In the genomic region with DNA sequence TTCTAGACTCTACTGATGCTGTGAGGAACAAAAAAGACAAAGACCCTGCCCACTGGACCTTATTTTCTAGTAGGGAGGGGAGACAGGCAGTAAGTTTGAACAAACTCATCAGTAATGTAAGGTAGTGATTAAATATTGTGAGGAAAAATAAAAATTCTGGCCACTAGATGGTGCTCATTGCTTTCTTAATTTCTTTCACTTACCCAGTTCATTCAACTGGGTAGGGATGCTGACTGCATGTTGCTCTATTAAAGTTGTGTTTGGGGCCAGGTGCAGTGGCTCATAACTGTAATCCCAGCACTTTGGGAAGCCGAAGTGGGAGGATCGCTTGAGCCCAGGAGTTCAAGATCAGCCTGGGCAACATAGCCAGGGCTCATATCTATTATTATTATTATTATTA, we compare ENCODE assay signal across 8 cellular contexts. TPM values are rescaled to one million over a fixed set of nuclear protein-coding genes. Genes with fewer than 3 reads are reported as not detected.
DNase-seq lines count a peak whose midpoint lies in the region; ATAC-seq and TF ChIP-seq lines count a peak whose summit lies in the region.

No MANE protein-coding gene starts in this region.

- no peaks in the 10 kb centered on the region for H3K27me3 Mint-ChIP-seq in activated CD8-positive, alpha-beta memory T cell treated with anti-CD3 and anti-CD28 coated beads, Interleukin-2, amount 10 ng/mL, durations not matched to agents 7 days and 5 days
- H3K27me3 Mint-ChIP-seq in central memory CD8-positive, alpha-beta T cell, result no peaks in the 10 kb centered on the region

- no peaks in the 10 kb centered on the region for H3K4me1 ChIP-seq in NT2/D1 (ENCODE audit: insufficient read depth, insufficient read length)
- peaks cover 0 to under 1% of the 10 kb centered on the region in 2 donors for H3K4me1 ChIP-seq in left lung
- peaks cover 3% of the 10 kb centered on the region for H3K4me1 ChIP-seq in vagina

- CTCF ChIA-PET in activated CD8-positive, alpha-beta memory T cell treated with anti-CD3 and anti-CD28 coated beads, Interleukin-2, amount 10 ng/mL, durations not matched to agents 7 days and 5 days (lab: Charles Lee), result interaction anchor here (1.1 to 3.2 kb wide), 8 partner anchors 15 to 458 kb away, joined by 3 to 13 read pairs (median 7); no protein-coding TSS in a partner anchor

- H3K9me3 ChIP-seq in NT2/D1 (ENCODE audit: insufficient read depth, low read length), result no peaks in the 10 kb centered on the region
- no peaks in the 10 kb centered on the region for H3K9me3 ChIP-seq in left lung
- no peaks in the 10 kb centered on the region for H3K9me3 ChIP-seq in vagina

- peak; percentile 94 for ATAC-seq in activated CD8-positive, alpha-beta memory T cell treated with anti-CD3 and anti-CD28 coated beads, Interleukin-2, amount 10 ng/mL, durations not matched to agents 7 days and 5 days
- ATAC-seq in GM21619 (IDR thresholded peaks at IDR 0.05; ENCODE audit: unreplicated experiment) (peak; percentile 84), left lung (peak; percentile 97)
- ATAC-seq in central memory CD8-positive, alpha-beta T cell (replicated peaks; ENCODE audit: extremely low read depth, poor library complexity, severe bottlenecking), result peak; percentile 83

- H3K27ac ChIP-seq in left lung, result no peak overlapping the region
- H3K27ac ChIP-seq in vagina, result no peak overlapping the region

- H3K27me3 ChIP-seq in NT2/D1 (ENCODE audit: insufficient read depth, insufficient read length) (no peaks in the 10 kb centered on the region), left lung (no peaks in the 10 kb centered on the region), vagina (no peaks in the 10 kb centered on the region)

- peak; percentile 50 for DNase-seq in activated CD8-positive, alpha-beta memory T cell treated with anti-CD3 and anti-CD28 coated beads, Interleukin-2, amount 10 ng/mL, durations not matched to agents 7 days and 5 days
- DNase-seq in activated CD8-positive, alpha-beta memory T cell treated with anti-CD3 and anti-CD28 coated beads, Interleukin-2, amount 50 U/mL, for 48 hours, result no peak
- peak; percentile 90 for DNase-seq in KBM-7
- peak; percentile 50 for DNase-seq in NT2/D1 (ENCODE audit: low read depth, low spot score)
- DNase-seq in central memory CD8-positive, alpha-beta T cell (ENCODE audit: low spot score in 2 of 2), result no peak
- DNase-seq in left lung, result no peak
- DNase-seq in vagina (ENCODE audit: extremely low spot score in 2 of 2), result no peak

- H3K9me3 Mint-ChIP-seq in activated CD8-positive, alpha-beta memory T cell treated with anti-CD3 and anti-CD28 coated beads, Interleukin-2, amount 10 ng/mL, durations not matched to agents 7 days and 5 days (ENCODE audit: low read depth), result no peaks in the 10 kb centered on the region
- no peaks in the 10 kb centered on the region for H3K9me3 Mint-ChIP-seq in central memory CD8-positive, alpha-beta T cell

- TF ChIP-seq CTCF in left lung (IDR thresholded peaks at IDR 0.05) (peak; percentile 31 to 44), vagina (IDR thresholded peaks at IDR 0.05) (peak; percentile 21 to 74 (median 39))

- H3K4me3 ChIP-seq in NT2/D1 (ENCODE audit: insufficient read length, low read depth) (no peak overlapping the region), left lung (no peak overlapping the region), vagina (no peak overlapping the region)

- H3K36me3 ChIP-seq in NT2/D1 (ENCODE audit: insufficient read depth, insufficient read length, low read length) (no peaks in the 10 kb centered on the region), left lung (no peaks in the 10 kb centered on the region), vagina (no peaks in the 10 kb centered on the region)

- H3K4me1 Mint-ChIP-seq in activated CD8-positive, alpha-beta memory T cell treated with anti-CD3 and anti-CD28 coated beads, Interleukin-2, amount 10 ng/mL, durations not matched to agents 7 days and 5 days, result peaks cover 29% of the 10 kb centered on the region
- peaks cover 20% of the 10 kb centered on the region for H3K4me1 Mint-ChIP-seq in central memory CD8-positive, alpha-beta T cell

- H3K36me3 Mint-ChIP-seq in activated CD8-positive, alpha-beta memory T cell treated with anti-CD3 and anti-CD28 coated beads, Interleukin-2, amount 10 ng/mL, durations not matched to agents 7 days and 5 days, result peaks cover 10% of the 10 kb centered on the region
- peaks cover 1% of the 10 kb centered on the region for H3K36me3 Mint-ChIP-seq in central memory CD8-positive, alpha-beta T cell (ENCODE audit: insufficient read depth)

- no peak overlapping the region for H3K9ac ChIP-seq in NT2/D1 (ENCODE audit: insufficient read length, low read depth)

- in situ Hi-C loops in KBM-7 (cut with MboI; ENCODE audit: low pct_unique_long_range_greater_than_20kb, low sequenced_read_pairs), result no loop called here

- intact Hi-C loops in left lung (cut with DNase I), result loop anchor here in 1 of 2 donors (2.0 to 5.0 kb wide), 2 partner anchors 360 to 459 kb away; no protein-coding TSS in a partner anchor
- intact Hi-C loops in vagina (cut with DNase I), result loop anchor here (5.0 kb wide), 1 partner anchor 359 kb away; no protein-coding TSS in a partner anchor

- no peak for TF ChIP-seq POLR2A in vagina (IDR thresholded peaks at IDR 0.05)

- no peak overlapping the region for H3K4me3 Mint-ChIP-seq in activated CD8-positive, alpha-beta memory T cell treated with anti-CD3 and anti-CD28 coated beads, Interleukin-2, amount 10 ng/mL, durations not matched to agents 7 days and 5 days
- H3K4me3 Mint-ChIP-seq in central memory CD8-positive, alpha-beta T cell, result no peak overlapping the region

- no peak overlapping the region for H3K27ac Mint-ChIP-seq in activated CD8-positive, alpha-beta memory T cell treated with anti-CD3 and anti-CD28 coated beads, Interleukin-2, amount 10 ng/mL, durations not matched to agents 7 days and 5 days
- H3K27ac Mint-ChIP-seq in central memory CD8-positive, alpha-beta T cell (ENCODE audit: low read depth), result no peak overlapping the region

RNA-seq across cellular contexts. Expression of a gene that starts 6.3 kb away (rescaled TPM):
- total RNA-seq in activated CD8-positive, alpha-beta memory T cell treated with anti-CD3 and anti-CD28 coated beads, Interleukin-2, amount 10 ng/mL, durations not matched to agents 7 days and 5 days, result 10 to 100 TPM; 38.5 to 49.8 TPM
- 10 to 100 TPM; 16.4 to 20.5 TPM for total RNA-seq in left lung
- total RNA-seq in vagina, result 17.7 TPM

RNA-seq across cellular contexts. Expression of a gene that starts 6.3 kb away (rescaled TPM):
- 10 to 100 TPM; 17.6 to 26.5 TPM for total RNA-seq in activated CD8-positive, alpha-beta memory T cell treated with anti-CD3 and anti-CD28 coated beads, Interleukin-2, amount 10 ng/mL, durations not matched to agents 7 days and 5 days
- total RNA-seq in left lung (10 to 100 TPM; 15.3 to 16.3 TPM), vagina (11.5 TPM)

RNA-seq across cellular contexts. Expression of a gene that starts 23.9 kb away (rescaled TPM):
- total RNA-seq in activated CD8-positive, alpha-beta memory T cell treated with anti-CD3 and anti-CD28 coated beads, Interleukin-2, amount 10 ng/mL, durations not matched to agents 7 days and 5 days, result 10 to 100 TPM; 32.0 to 38.6 TPM
- total RNA-seq in left lung (10 to 100 TPM; 31.0 to 32.6 TPM), vagina (6.9 TPM)

Comparison
In these comparisons a context has a peak if more than half of its experiments do, and no peak if none do; other contexts are left out.
1. DNase-seq: peak in activated CD8-positive, alpha-beta memory T cell treated with anti-CD3 and anti-CD28 coated beads, Interleukin-2, amount 10 ng/mL, durations not matched to agents 7 days and 5 days (single experiment), KBM-7 (single experiment) and NT2/D1 (single experiment); none in activated CD8-positive, alpha-beta memory T cell treated with anti-CD3 and anti-CD28 coated beads, Interleukin-2, amount 50 U/mL, for 48 hours (single experiment), central memory CD8-positive, alpha-beta T cell (0 of 2), left lung (0 of 2) and vagina (0 of 2).
2. Peak in every context shown above with its lines, with median percentiles within 50 percentile points of each other: ATAC-seq.